Comparison of ENCODE assay signal across 11 cellular contexts in the genomic region with DNA sequence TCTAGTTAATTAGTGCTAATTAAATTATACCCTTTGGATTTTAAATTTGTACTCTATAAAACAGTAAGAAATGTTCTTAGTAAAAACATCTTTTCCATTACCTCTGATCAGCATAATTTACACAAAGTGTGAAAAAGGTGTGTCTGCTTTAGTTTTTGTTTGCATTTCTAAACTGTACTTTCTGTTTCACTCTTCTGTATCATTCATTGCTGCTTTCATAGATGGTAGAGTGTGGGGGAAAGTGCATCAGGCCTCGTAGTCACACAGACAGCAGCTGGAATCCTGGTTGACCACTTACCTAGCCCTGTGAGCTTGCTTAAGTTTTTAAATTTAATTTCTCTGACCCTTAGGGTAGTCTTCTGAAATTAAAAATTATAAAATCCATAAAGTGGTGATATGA.
DNase-seq lines count a peak whose midpoint lies in the region; ATAC-seq and TF ChIP-seq lines count a peak whose summit lies in the region.
"Had no signal": no experiment of that assay in that cellular context is flagged by ENCODE, and none has a peak within 500 bp of the region (broad histone marks: within the 10 kb centered on the region; RNA-seq: fewer than 3 reads in every experiment).

No MANE protein-coding gene starts in this region.

- TF ChIP-seq CTCF in OCI-LY3 (IDR thresholded peaks at IDR 0.05; ENCODE audit: low read depth, low read length) (no peak), testis (IDR thresholded peaks at IDR 0.05) (no peak), colonic mucosa (IDR thresholded peaks at IDR 0.05) (no peak)

- no peak overlapping the region for H3K23ac ChIP-seq in mesendoderm (ENCODE audit: low read length)

- ATAC-seq in GM18861 (IDR thresholded peaks at IDR 0.05; ENCODE audit: unreplicated experiment) (peak; percentile 67), GM21528 (IDR thresholded peaks at IDR 0.05; ENCODE audit: low FRiP score, unreplicated experiment) (peak; percentile 86), HG03095 (IDR thresholded peaks at IDR 0.05; ENCODE audit: unreplicated experiment) (peak; percentile 73)

- intact Hi-C loops in testis (cut with DNase I; ENCODE audit: low total_unique reads), result no loop called here
- intact Hi-C loops in colonic mucosa (cut with DNase I), result no loop called here

- H2BK120ac ChIP-seq in mesendoderm (ENCODE audit: low read depth, low read length), result no peak overlapping the region

- no peak overlapping the region for H3K27ac ChIP-seq in OCI-LY3 (ENCODE audit: low read length)
- H3K27ac ChIP-seq in testis, result no peak overlapping the region
- no peak overlapping the region for H3K27ac ChIP-seq in mesendoderm (ENCODE audit: low read depth, low read length)
- no peak overlapping the region for H3K27ac ChIP-seq in colonic mucosa

- H4K8ac ChIP-seq in mesendoderm (ENCODE audit: low read depth, low read length), result no peak overlapping the region

- no peak overlapping the region for H3K18ac ChIP-seq in mesendoderm (ENCODE audit: low read length)

- 73 to 84% methylated on average over 1 of the region's 1 CpG for WGBS in testis, 2 donors
- WGBS in mesendoderm (ENCODE audit: extremely low coverage, insufficient coverage, low lambda C conversion rate), result no CpG with 5 or more reads among the region's 1 CpG

- H3K4me1 ChIP-seq in OCI-LY3 (ENCODE audit: low read length) (peaks cover 14% of the 10 kb centered on the region; the same call in 1 of the 2 replicates), testis (no peaks in the 10 kb centered on the region), mesendoderm (ENCODE audit: control insufficient read depth, low read depth, low read length) (peaks cover 3% of the 10 kb centered on the region), colonic mucosa (no peaks in the 10 kb centered on the region)
- H3K4me1 ChIP-seq: BE2C had no signal

- H3K56ac ChIP-seq in mesendoderm (ENCODE audit: low read length), result no peak overlapping the region

- DNase-seq in testis (no peak), mesendoderm (no peak), EL (no peak), colonic mucosa (no peak)
- DNase-seq: activated T-cell treated with anti-CD3 and anti-CD28 coated beads, Interleukin-2, amount 50 U/mL, for 48 hours; BE2C; Right ventricle myocardium superior had no signal

- no peak overlapping the region for H2BK5ac ChIP-seq in mesendoderm (ENCODE audit: low read length)

- peak overlapping the region; percentile 32; the same call in 1 of the 2 replicates for H3K4me2 ChIP-seq in OCI-LY3 (ENCODE audit: low read length)
- H3K4me2 ChIP-seq in mesendoderm (ENCODE audit: low read length), result no peak overlapping the region

- H3K79me2 ChIP-seq in OCI-LY3 (ENCODE audit: low read length) (no peaks in the 10 kb centered on the region), mesendoderm (ENCODE audit: control insufficient read depth, insufficient read depth, low read length) (no peaks in the 10 kb centered on the region)

- H3K9me3 ChIP-seq in OCI-LY3 (ENCODE audit: insufficient read depth, low read length), result no peaks in the 10 kb centered on the region
- H3K9me3 ChIP-seq in testis, result no peaks in the 10 kb centered on the region
- H3K9me3 ChIP-seq in colonic mucosa, result no peaks in the 10 kb centered on the region
- H3K9me3 ChIP-seq: BE2C had no signal

- H3K27me3 ChIP-seq in OCI-LY3 (ENCODE audit: low read depth, low read length), result no peaks in the 10 kb centered on the region
- H3K27me3 ChIP-seq in testis, result no peaks in the 10 kb centered on the region
- no peaks in the 10 kb centered on the region for H3K27me3 ChIP-seq in mesendoderm (ENCODE audit: insufficient read depth, low read length, poor library complexity)
- no peaks in the 10 kb centered on the region for H3K27me3 ChIP-seq in colonic mucosa

- no peaks in the 10 kb centered on the region for H4K20me1 ChIP-seq in OCI-LY3 (ENCODE audit: insufficient read depth, low read length)

- H3K4ac ChIP-seq in mesendoderm (ENCODE audit: low read depth, low read length), result no peak overlapping the region

- H3K4me3 ChIP-seq in OCI-LY3 (ENCODE audit: low read length) (no peak overlapping the region), testis (no peak overlapping the region), mesendoderm (ENCODE audit: low read length) (no peak overlapping the region), colonic mucosa (no peak overlapping the region)

- TF ChIP-seq POLR2A in testis (IDR thresholded peaks at IDR 0.05), result no peak

- no peak overlapping the region for H3K9ac ChIP-seq in OCI-LY3 (ENCODE audit: low read length)
- no peak overlapping the region for H3K9ac ChIP-seq in mesendoderm (ENCODE audit: low read length)
- H3K9ac ChIP-seq in colonic mucosa (ENCODE audit: low read depth in 2 of 2, low read length in 2 of 2), result no peak overlapping the region

- no peak overlapping the region for H2BK15ac ChIP-seq in mesendoderm (replicated peaks; ENCODE audit: low read depth)

- H2AFZ ChIP-seq in OCI-LY3 (ENCODE audit: low read depth, low read length), result peak overlapping the region; percentile 34; the same call in 1 of the 2 replicates

- H2AK5ac ChIP-seq in mesendoderm (ENCODE audit: low read length), result no peak overlapping the region

- H4K5ac ChIP-seq in mesendoderm (ENCODE audit: low read length), result no peak overlapping the region

- H3K36me3 ChIP-seq in OCI-LY3 (replicated peaks; ENCODE audit: low read depth, low read length) (no peaks in the 10 kb centered on the region), testis (ENCODE audit: low read depth, missing control alignments) (no peaks in the 10 kb centered on the region), mesendoderm (ENCODE audit: control insufficient read depth, insufficient read depth, low read length) (no peaks in the 10 kb centered on the region), colonic mucosa (no peaks in the 10 kb centered on the region)
- H3K36me3 ChIP-seq: BE2C had no signal

- no peaks in the 10 kb centered on the region for H3K79me1 ChIP-seq in mesendoderm (ENCODE audit: low read length)
